Comparison of ENCODE assay signal across 20 cellular contexts in genomic region chr12:82931349-82932116, GRCh38.
DNase-seq lines count a peak whose midpoint lies in the region; ATAC-seq and TF ChIP-seq lines count a peak whose summit lies in the region.
"Had no signal": no experiment of that assay in that cellular context is flagged by ENCODE, and none has a peak within 500 bp of the region (broad histone marks: within the 10 kb centered on the region; RNA-seq: fewer than 3 reads in every experiment).

No MANE protein-coding gene starts in this region.

- H2AK5ac ChIP-seq in mesendoderm (ENCODE audit: low read length): no peak overlapping the region

- no peaks in the 10 kb centered on the region for H3K27me3 ChIP-seq in PC-3 (ENCODE audit: low read length)
- H3K27me3 ChIP-seq in ectodermal cell (ENCODE audit: control insufficient read depth, insufficient read depth, low read length, poor library complexity, severe bottlenecking): no peaks in the 10 kb centered on the region
- H3K27me3 ChIP-seq in mesendoderm (ENCODE audit: insufficient read depth, low read length, poor library complexity): no peaks in the 10 kb centered on the region
- H3K27me3 ChIP-seq in gastroesophageal sphincter: no peaks in the 10 kb centered on the region
- no peaks in the 10 kb centered on the region for H3K27me3 ChIP-seq in psoas muscle (ENCODE audit: insufficient read depth in 3 of 3, low read length in 2 of 3)
- H3K27me3 ChIP-seq in lower lobe of right lung (ENCODE audit: low read depth): no peaks in the 10 kb centered on the region
- H3K27me3 ChIP-seq: BLaER1 treated with 17β-estradiol and CSF1 and Interleukin-3, amounts not matched to agents 10 nM and 100 nM; thyroid gland had no signal

- H3K27ac ChIP-seq in PC-3 (ENCODE audit: low read length) (peak overlapping the region; percentile 23), ectodermal cell (ENCODE audit: insufficient read depth, low read depth, low read length, poor library complexity, severe bottlenecking) (peak overlapping the region; percentile 18), mesendoderm (ENCODE audit: low read depth, low read length) (no peak overlapping the region), substantia nigra (ENCODE audit: low read depth, low read length, poor library complexity, severe bottlenecking) (peak overlapping the region; percentile 2), gastroesophageal sphincter (no peak overlapping the region), psoas muscle (no peak overlapping the region), lower lobe of right lung (no peak overlapping the region)
- H3K27ac ChIP-seq: BLaER1 treated with 17β-estradiol and CSF1 and Interleukin-3, amounts not matched to agents 10 nM and 100 nM; thyroid gland had no signal

- no peak overlapping the region for H3K56ac ChIP-seq in mesendoderm (ENCODE audit: low read length)

- DNase-seq in PC-3 (peak; percentile 49), mesendoderm (peak; percentile 61), substantia nigra (lab: John Stamatoyannopoulos, UW) (no peak), activated T-cell treated with anti-CD3 and anti-CD28 coated beads for 4 hours (no peak), psoas muscle (no peak), lower lobe of right lung (no peak)
- DNase-seq: activated CD4-positive, alpha-beta T cell treated with anti-CD3 and anti-CD28 coated beads, Interleukin-2, amount 50 U/mL, for 48 hours; activated naive CD8-positive, alpha-beta T cell treated with anti-CD3 and anti-CD28 coated beads, Interleukin-2, amount 10 ng/mL, durations not matched to agents 7 days and 5 days; activated T-cell treated with anti-CD3 and anti-CD28 coated beads, Interleukin-2, amount 50 U/mL, for 48 hours; DMS53; NCI-H1092; NCI-H2107; NCI-H774; thyroid gland had no signal

- H3K36me3 ChIP-seq in PC-3 (ENCODE audit: low read depth, low read length): no peaks in the 10 kb centered on the region
- no peaks in the 10 kb centered on the region for H3K36me3 ChIP-seq in ectodermal cell (ENCODE audit: control insufficient read depth, insufficient read depth, low read length)
- H3K36me3 ChIP-seq in mesendoderm (ENCODE audit: control insufficient read depth, insufficient read depth, low read length): no peaks in the 10 kb centered on the region
- H3K36me3 ChIP-seq in gastroesophageal sphincter: no peaks in the 10 kb centered on the region
- no peaks in the 10 kb centered on the region for H3K36me3 ChIP-seq in psoas muscle (ENCODE audit: insufficient read depth in 1 of 2, low read depth in 1 of 2)
- H3K36me3 ChIP-seq in lower lobe of right lung: no peaks in the 10 kb centered on the region
- H3K36me3 ChIP-seq: BLaER1 treated with 17β-estradiol and CSF1 and Interleukin-3, amounts not matched to agents 10 nM and 100 nM; thyroid gland had no signal

- peak overlapping the region; percentile 59 for H2AFZ ChIP-seq in PC-3 (ENCODE audit: low read length)

- BruUV-seq in PC-3 (replicated peaks; lab: Mats Ljungman, UMichigan): no TSS peak

- WGBS in ectodermal cell, 2 experiments: 76 to 83% methylated on average over 4 of the region's 5 CpGs
- WGBS in mesendoderm (ENCODE audit: extremely low coverage, insufficient coverage, low lambda C conversion rate): no CpG with 5 or more reads among the region's 5 CpGs
- WGBS in gastroesophageal sphincter (ENCODE audit: low coverage in 1 of 2), 2 donors: 84 to 97% methylated on average over 3 to 4 of the region's 5 CpGs
- 89 to 93% (median 92%) methylated on average over 5 of the region's 5 CpGs for WGBS in psoas muscle, 3 donors

- H3K4me3 ChIP-seq in PC-3 (ENCODE audit: low read length): no peak overlapping the region
- no peak overlapping the region for H3K4me3 ChIP-seq in ectodermal cell (ENCODE audit: insufficient read depth, low read depth, low read length)
- H3K4me3 ChIP-seq in mesendoderm (ENCODE audit: low read length): no peak overlapping the region
- no peak overlapping the region for H3K4me3 ChIP-seq in gastroesophageal sphincter
- H3K4me3 ChIP-seq in psoas muscle: no peak overlapping the region
- H3K4me3 ChIP-seq in lower lobe of right lung: no peak overlapping the region
- H3K4me3 ChIP-seq: BLaER1 treated with 17β-estradiol and CSF1 and Interleukin-3, amounts not matched to agents 10 nM and 100 nM; K562; skin epidermis; thyroid gland had no signal

- no peak overlapping the region for H4K5ac ChIP-seq in mesendoderm (ENCODE audit: low read length)

- ATAC-seq in PC-3: peak; percentile 75
- no peak for ATAC-seq in gastroesophageal sphincter
- ATAC-seq in psoas muscle: no peak
- ATAC-seq in lower lobe of right lung: no peak
- ATAC-seq: K562, Panc1 had no signal

- no peak overlapping the region for H3K18ac ChIP-seq in mesendoderm (ENCODE audit: low read length)

- H4K20me1 ChIP-seq in PC-3 (ENCODE audit: low read length): no peaks in the 10 kb centered on the region
- H4K20me1 ChIP-seq: BLaER1 treated with 17β-estradiol and CSF1 and Interleukin-3, amounts not matched to agents 10 nM and 100 nM had no signal

- no peak overlapping the region for H2BK5ac ChIP-seq in mesendoderm (ENCODE audit: low read length)

- no peaks in the 10 kb centered on the region for H3F3A ChIP-seq in PC-3 (ENCODE audit: low read length, unreplicated experiment)

- TF ChIP-seq CTCF in PC-3 (conservative IDR thresholded peaks at IDR 0.05; ENCODE audit: low read depth, low read length): no peak
- no peak for TF ChIP-seq CTCF in gastroesophageal sphincter (IDR thresholded peaks at IDR 0.05)
- no peak for TF ChIP-seq CTCF in psoas muscle (IDR thresholded peaks at IDR 0.05)
- TF ChIP-seq CTCF in lower lobe of right lung (IDR thresholded peaks at IDR 0.05): no peak

- H3K9me3 ChIP-seq in PC-3 (ENCODE audit: low read length) (no peaks in the 10 kb centered on the region), ectodermal cell (ENCODE audit: control insufficient read depth, low read length) (no peaks in the 10 kb centered on the region), gastroesophageal sphincter (no peaks in the 10 kb centered on the region), psoas muscle (no peaks in the 10 kb centered on the region), lower lobe of right lung (no peaks in the 10 kb centered on the region)
- H3K9me3 ChIP-seq: BLaER1 treated with 17β-estradiol and CSF1 and Interleukin-3, amounts not matched to agents 10 nM and 100 nM; thyroid gland had no signal

- H2BK15ac ChIP-seq in mesendoderm (replicated peaks; ENCODE audit: low read depth): no peak overlapping the region

- H4K8ac ChIP-seq in mesendoderm (ENCODE audit: low read depth, low read length): no peak overlapping the region

- H3K4me2 ChIP-seq in PC-3 (ENCODE audit: low read length) (peak overlapping the region; percentile 4), mesendoderm (ENCODE audit: low read length) (no peak overlapping the region)
- H3K4me2 ChIP-seq: BLaER1 treated with 17β-estradiol and CSF1 and Interleukin-3, amounts not matched to agents 10 nM and 100 nM had no signal

- H3K4me1 ChIP-seq in PC-3 (ENCODE audit: insufficient read depth, low read length) (peaks cover 11% of the 10 kb centered on the region; the same call in 1 of the 2 replicates), ectodermal cell (ENCODE audit: control insufficient read depth, insufficient read depth, low read length) (no peaks in the 10 kb centered on the region), mesendoderm (ENCODE audit: control insufficient read depth, low read depth, low read length) (no peaks in the 10 kb centered on the region), gastroesophageal sphincter (no peaks in the 10 kb centered on the region), psoas muscle (no peaks in the 10 kb centered on the region), lower lobe of right lung (no peaks in the 10 kb centered on the region)
- H3K4me1 ChIP-seq: BLaER1 treated with 17β-estradiol and CSF1 and Interleukin-3, amounts not matched to agents 10 nM and 100 nM; thyroid gland had no signal

- H3K23ac ChIP-seq in mesendoderm (ENCODE audit: low read length): no peak overlapping the region

- H3K79me1 ChIP-seq in mesendoderm (ENCODE audit: low read length): no peaks in the 10 kb centered on the region

- H3K9me2 ChIP-seq in PC-3 (replicated peaks; ENCODE audit: low read length): no peaks in the 10 kb centered on the region

- intact Hi-C loops in PC-3 (cut with micrococcal nuclease): no loop called here
- intact Hi-C loops in psoas muscle (cut with DNase I): no loop called here
- intact Hi-C loops in lower lobe of right lung (cut with DNase I): no loop called here

- POLR2A ChIA-PET in PC-3 (lab: Charles Lee; ENCODE audit: unreplicated experiment): no interaction called here

- TF ChIP-seq EP300 in gastroesophageal sphincter (IDR thresholded peaks at IDR 0.05): no peak

- TF ChIP-seq POLR2A in gastroesophageal sphincter (IDR thresholded peaks at IDR 0.05): no peak

- no peak overlapping the region for H2BK120ac ChIP-seq in mesendoderm (ENCODE audit: low read depth, low read length)

- no peaks in the 10 kb centered on the region for H3K79me2 ChIP-seq in PC-3 (ENCODE audit: low read length)
- H3K79me2 ChIP-seq in mesendoderm (ENCODE audit: control insufficient read depth, insufficient read depth, low read length): no peaks in the 10 kb centered on the region

- CTCF ChIA-PET in PC-3 (lab: Charles Lee): no interaction called here

- H3K9ac ChIP-seq in PC-3 (ENCODE audit: low read length) (no peak overlapping the region), mesendoderm (ENCODE audit: low read length) (no peak overlapping the region)
- H3K9ac ChIP-seq: BLaER1 treated with 17β-estradiol and CSF1 and Interleukin-3, amounts not matched to agents 10 nM and 100 nM had no signal

- H3K4ac ChIP-seq in mesendoderm (ENCODE audit: low read depth, low read length): no peak overlapping the region

Comparison
In these comparisons a context has a peak if more than half of its experiments do, and no peak if none do; other contexts are left out.
1. DNase-seq: peak in PC-3 (single experiment) and mesendoderm (single experiment); none in substantia nigra (0 of 49), activated T-cell treated with anti-CD3 and anti-CD28 coated beads for 4 hours (single experiment), psoas muscle (0 of 2) and lower lobe of right lung (single experiment).
2. H3K27ac ChIP-seq: peak in PC-3 (single experiment), ectodermal cell (single experiment) and substantia nigra (single experiment); none in mesendoderm (single experiment), gastroesophageal sphincter (0 of 4), psoas muscle (single experiment) and lower lobe of right lung (single experiment).